ENCODE assay signal across 21 cellular contexts in genomic region chr1:82453511-82454185, GRCh38.
DNase-seq lines count a peak whose midpoint lies in the region; ATAC-seq, FAIRE-seq and TF ChIP-seq lines count a peak whose summit lies in the region.
"Had no signal": no experiment of that assay in that cellular context is flagged by ENCODE, and none has a peak within 500 bp of the region (broad histone marks: within the 10 kb centered on the region; RNA-seq: fewer than 3 reads in every experiment).

No MANE protein-coding gene starts in this region.

- TF ChIP-seq CTCF in mammary epithelial cell (conservative IDR thresholded peaks at IDR 0.05 in 1 of 2, IDR thresholded peaks at IDR 0.05 in 1 of 2; ENCODE audit: extremely low read depth in 1 of 2, insufficient read depth in 1 of 2, low read depth in 1 of 2, low read length in 2 of 2) (no peak), MCF 10A (IDR thresholded peaks at IDR 0.05; ENCODE audit: unreplicated experiment) (no peak), bronchial epithelial cell (IDR thresholded peaks at IDR 0.05; ENCODE audit: insufficient read depth, low read length, severe bottlenecking) (no peak), kidney epithelial cell (IDR thresholded peaks at IDR 0.05; ENCODE audit: insufficient read depth, low read length, poor library complexity, severe bottlenecking) (no peak)

- no peak overlapping the region for H3K27ac ChIP-seq in mammary epithelial cell (ENCODE audit: insufficient read depth, low read depth, low read length)
- H3K27ac ChIP-seq: HL-60, RWPE1 had no signal

- H3K4me2 ChIP-seq in mammary epithelial cell (ENCODE audit: insufficient read depth, low read depth, low read length), result no peak overlapping the region

- H3K9me3 ChIP-seq in mammary epithelial cell (replicated peaks; ENCODE audit: insufficient read depth, low read length), result peaks cover 6% of the 10 kb centered on the region

- no peaks in the 10 kb centered on the region for H3K4me1 ChIP-seq in mammary epithelial cell (ENCODE audit: insufficient read depth, low read length)

- H3K4me3 ChIP-seq in mammary epithelial cell (replicated peaks in 1 of 3; ENCODE audit: insufficient read depth in 1 of 3, low read depth in 2 of 3, low read length in 3 of 3), result no peak overlapping the region
- no peak overlapping the region for H3K4me3 ChIP-seq in bronchial epithelial cell (ENCODE audit: low read depth, low read length)
- no peak overlapping the region for H3K4me3 ChIP-seq in kidney epithelial cell (ENCODE audit: low read depth, low read length)

- no peaks in the 10 kb centered on the region for H4K20me1 ChIP-seq in mammary epithelial cell (ENCODE audit: insufficient read depth, low read length)

- DNase-seq in mammary epithelial cell (peak; percentile 4), MCF 10A (ENCODE audit: unreplicated experiment) (no peak), bronchial epithelial cell (ENCODE audit: low read depth) (peak; percentile 85), kidney epithelial cell (ENCODE audit: low read depth) (peak; percentile 16), GDM1 (lab: John Stamatoyannopoulos, UW) (no peak), frontal cortex (ENCODE audit: low spot score in 2 of 2) (no peak), HEK293T (ENCODE audit: extremely low spot score) (no peak)
- no peak for DNase-seq in stimulated activated naive B cell treated with anti-CD40 and anti-IgM and Interleukin-4, amounts not matched to agents 10 μg/mL and 1 μg/mL and 100 μg/mL, for 72 hours
- DNase-seq: 8988T, ACHN, Calu3, HCEC 1CT, NCI-H2029, NCI-H446 treated with DMSO at 0.1 percent for 48 hours, NCI-H526 treated with DMSO at 0.1 percent for 48 hours, SHP77 treated with DMSO at 0.1 percent for 48 hours had no signal

- no peak overlapping the region for H2AFZ ChIP-seq in mammary epithelial cell (ENCODE audit: low read depth, low read length)

- POLR2A ChIA-PET in MCF 10A (lab: Yijun Ruan, JAX), result no interaction called here
- POLR2A ChIA-PET in HEK293T (lab: Yijun Ruan, JAX), result no interaction called here

- dilution Hi-C loops in mammary epithelial cell (cut with HindIII; ENCODE audit: low sequenced_read_pairs), result no loop called here

- H3K27me3 ChIP-seq in mammary epithelial cell (ENCODE audit: insufficient read depth, low read length) (no peaks in the 10 kb centered on the region), bronchial epithelial cell (ENCODE audit: control insufficient read depth, insufficient read depth, low read length) (no peaks in the 10 kb centered on the region), kidney epithelial cell (ENCODE audit: control insufficient read depth, insufficient read depth, low read length) (no peaks in the 10 kb centered on the region)

- H3K27ac Mint-ChIP-seq in MCF 10A (ENCODE audit: low read depth, unreplicated experiment), result no peak overlapping the region
- no peak overlapping the region for H3K27ac Mint-ChIP-seq in stimulated activated naive B cell treated with anti-CD40 and anti-IgM and Interleukin-4, amounts not matched to agents 10 μg/mL and 1 μg/mL and 100 μg/mL, for 72 hours

- intact Hi-C loops in mammary epithelial cell (cut with micrococcal nuclease), result no loop called here
- intact Hi-C loops in MCF 10A (cut with micrococcal nuclease), result no loop called here

- H3K79me2 ChIP-seq in mammary epithelial cell (ENCODE audit: insufficient read depth, low read length), result no peaks in the 10 kb centered on the region

- in situ Hi-C loops in mammary epithelial cell (cut with MboI; ENCODE audit: low sequenced_read_pairs in 2 of 2), result no loop called here

- no peaks in the 10 kb centered on the region for H3K36me3 Mint-ChIP-seq in MCF 10A (ENCODE audit: insufficient read depth, unreplicated experiment)
- peaks cover 3% of the 10 kb centered on the region in 2 donors for H3K36me3 Mint-ChIP-seq in stimulated activated naive B cell treated with anti-CD40 and anti-IgM and Interleukin-4, amounts not matched to agents 10 μg/mL and 1 μg/mL and 100 μg/mL, for 72 hours

- no peaks in the 10 kb centered on the region for H3K27me3 Mint-ChIP-seq in MCF 10A (ENCODE audit: insufficient read depth, unreplicated experiment)
- no peaks in the 10 kb centered on the region for H3K27me3 Mint-ChIP-seq in stimulated activated naive B cell treated with anti-CD40 and anti-IgM and Interleukin-4, amounts not matched to agents 10 μg/mL and 1 μg/mL and 100 μg/mL, for 72 hours

- H3K4me3 Mint-ChIP-seq in MCF 10A (ENCODE audit: unreplicated experiment), result no peak overlapping the region
- H3K4me3 Mint-ChIP-seq in stimulated activated naive B cell treated with anti-CD40 and anti-IgM and Interleukin-4, amounts not matched to agents 10 μg/mL and 1 μg/mL and 100 μg/mL, for 72 hours, result no peak overlapping the region

- H3K36me3 ChIP-seq in mammary epithelial cell (ENCODE audit: insufficient read depth, low read length) (no peaks in the 10 kb centered on the region), bronchial epithelial cell (ENCODE audit: control insufficient read depth, insufficient read depth, low read length) (no peaks in the 10 kb centered on the region), kidney epithelial cell (ENCODE audit: control insufficient read depth, insufficient read depth, low read length) (no peaks in the 10 kb centered on the region)

- CTCF ChIA-PET in mammary epithelial cell (lab: Charles Lee; ENCODE audit: low non-redundant PET) (no interaction called here), MCF 10A (lab: Yijun Ruan, JAX) (no interaction called here), HEK293T (lab: Yijun Ruan, JAX) (no interaction called here)

- no peaks in the 10 kb centered on the region for H3K4me1 Mint-ChIP-seq in MCF 10A (ENCODE audit: insufficient read depth, unreplicated experiment)
- H3K4me1 Mint-ChIP-seq in stimulated activated naive B cell treated with anti-CD40 and anti-IgM and Interleukin-4, amounts not matched to agents 10 μg/mL and 1 μg/mL and 100 μg/mL, for 72 hours, result peaks cover 8 to 18% of the 10 kb centered on the region in 2 donors

- peak; percentile 56 to 73 for ATAC-seq in stimulated activated naive B cell treated with anti-CD40 and anti-IgM and Interleukin-4, amounts not matched to agents 10 μg/mL and 1 μg/mL and 100 μg/mL, for 72 hours (replicated peaks)

- peaks cover 8% of the 10 kb centered on the region for H3K9me3 Mint-ChIP-seq in MCF 10A (ENCODE audit: unreplicated experiment)
- H3K9me3 Mint-ChIP-seq in stimulated activated naive B cell treated with anti-CD40 and anti-IgM and Interleukin-4, amounts not matched to agents 10 μg/mL and 1 μg/mL and 100 μg/mL, for 72 hours, result peaks cover 11 to 14% of the 10 kb centered on the region in 2 donors

- FAIRE-seq in bronchial epithelial cell (lab: Jason Lieb, UNC), result peak; percentile 50
- FAIRE-seq in frontal cortex (lab: Jason Lieb, UNC), result no peak
- FAIRE-seq: GM12892, GM19239, H1 had no signal

- no TSS peak for BruUV-seq in mammary epithelial cell (replicated peaks; lab: Mats Ljungman, UMichigan)
- no TSS peak for BruUV-seq in MCF 10A (replicated peaks; lab: Mats Ljungman, UMichigan)

- no peak overlapping the region for H3K9ac ChIP-seq in mammary epithelial cell (ENCODE audit: insufficient read depth, low read length)

- WGBS in mammary epithelial cell (ENCODE audit: low coverage, missing lambda C conversion rate), result 89% methylated on average over 1 of the region's 1 CpG

TF ChIP-seq in HEK293T, 16 proteins besides CTCF, POLR2A, EP300 and RAD21:
- TF ChIP-seq FOXA1 (IDR thresholded peaks at IDR 0.05), result no peak
- TF ChIP-seq SP1 (IDR thresholded peaks at IDR 0.05), result no peak
- TF ChIP-seq SUZ12 (IDR thresholded peaks at IDR 0.05), result no peak
TF ChIP-seq in HEK293T: peak in this region for 0.

Comparison
In these comparisons a context has a peak if more than half of its experiments do, and no peak if none do; other contexts are left out.
1. DNase-seq: peak in mammary epithelial cell (single experiment), bronchial epithelial cell (single experiment) and kidney epithelial cell (single experiment); none in MCF 10A (single experiment), stimulated activated naive B cell treated with anti-CD40 and anti-IgM and Interleukin-4, amounts not matched to agents 10 μg/mL and 1 μg/mL and 100 μg/mL, for 72 hours (single experiment), GDM1 (single experiment), frontal cortex (0 of 2) and HEK293T (single experiment).